1 cellular context compared by ENCODE assay signal in genomic region chr20:2387180-2387577, GRCh38.
TF ChIP-seq lines count a peak whose summit lies in the region.

No MANE protein-coding gene starts in this region.

TF ChIP-seq in HEK293T, 16 proteins besides CTCF, POLR2A, EP300 and RAD21 (continued from another document):
- TF ChIP-seq TARDBP (IDR thresholded peaks at IDR 0.05), result no peak
- no peak for TF ChIP-seq ELF4 (IDR thresholded peaks at IDR 0.05)
- no peak for TF ChIP-seq FOXK2 (IDR thresholded peaks at IDR 0.05)
- TF ChIP-seq SUZ12 (IDR thresholded peaks at IDR 0.05), result no peak
- TF ChIP-seq L3MBTL2 (conservative IDR thresholded peaks at IDR 0.05), result no peak
